In the genomic region with DNA sequence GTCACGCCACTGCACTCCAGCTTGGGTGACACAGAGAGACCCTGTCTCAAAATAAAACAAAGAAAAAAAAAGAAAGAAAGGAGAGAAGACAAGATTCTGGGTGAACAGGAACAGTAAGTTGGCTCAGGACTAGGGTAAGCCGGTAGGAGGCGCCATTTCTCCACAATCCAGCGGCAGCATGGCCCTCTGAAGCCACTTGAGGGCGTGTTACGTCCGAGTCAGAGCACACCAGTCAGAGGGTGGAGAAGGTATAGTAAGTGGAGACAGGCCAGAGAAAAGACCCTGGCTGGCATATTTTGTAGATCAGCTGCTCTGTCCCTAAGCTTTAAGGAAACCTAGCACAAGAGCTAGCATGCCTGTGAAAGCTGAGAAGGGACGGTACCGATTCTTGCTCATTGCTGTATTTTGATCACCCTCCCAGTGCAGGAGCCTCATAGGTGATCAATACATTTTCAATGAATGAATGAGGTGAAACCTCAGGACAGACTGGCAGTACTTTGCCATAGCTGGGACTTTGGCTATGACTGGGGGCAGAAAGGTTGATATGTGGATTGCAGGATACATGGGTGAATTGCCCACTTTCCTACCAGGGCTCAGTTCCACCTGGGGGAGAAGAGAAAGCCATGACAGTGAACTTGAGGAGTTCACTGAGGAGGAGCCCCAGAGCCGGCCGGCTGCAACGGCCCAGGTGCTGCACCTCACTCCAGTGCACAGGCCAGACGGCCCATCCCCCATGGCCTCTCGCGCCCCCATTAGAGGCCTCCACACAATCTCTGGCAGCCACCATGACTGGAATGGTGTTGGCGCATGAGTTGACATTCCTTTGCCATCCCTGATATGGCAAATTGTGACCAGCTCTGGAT, we compare ENCODE assay signal across 8 cellular contexts. TPM values are rescaled to one million over a fixed set of nuclear protein-coding genes. Genes with fewer than 3 reads are reported as not detected.
DNase-seq lines count a peak whose midpoint lies in the region; TF ChIP-seq lines count a peak whose summit lies in the region.

No MANE protein-coding gene starts in this region.

- peaks cover 41% of the 10 kb centered on the region for H3K4me1 ChIP-seq in BLaER1
- peaks cover 0 to 14% (median 5%) of the 10 kb centered on the region in 3 donors for H3K4me1 ChIP-seq in esophagus squamous epithelium

- peaks cover 80% of the 10 kb centered on the region for H3K36me3 Mint-ChIP-seq in stimulated activated naive CD8-positive, alpha-beta T cell treated with anti-CD3 and anti-CD28 coated beads, Interleukin-15, Interleukin-2, amounts not matched to agents 100 ng/mL and 50 ng/mL, for 24 hours (ENCODE audit: low read depth)

- intact Hi-C loops in esophagus squamous epithelium (cut with DNase I) = no loop called here

- H3K4me2 ChIP-seq in BLaER1 (peak overlapping the region; percentile 58), neural cell (ENCODE audit: low read length) (no peak overlapping the region)

- no peak overlapping the region for H3K4me3 Mint-ChIP-seq in stimulated activated naive CD8-positive, alpha-beta T cell treated with anti-CD3 and anti-CD28 coated beads, Interleukin-15, Interleukin-2, amounts not matched to agents 100 ng/mL and 50 ng/mL, for 24 hours

- peak overlapping the region; percentile 52 for H3K27ac Mint-ChIP-seq in stimulated activated naive CD8-positive, alpha-beta T cell treated with anti-CD3 and anti-CD28 coated beads, Interleukin-15, Interleukin-2, amounts not matched to agents 100 ng/mL and 50 ng/mL, for 24 hours

- H3K27me3 ChIP-seq in BLaER1 (no peaks in the 10 kb centered on the region), esophagus squamous epithelium (peaks cover 0 to 39% (median 0%) of the 10 kb centered on the region in 4 donors), neural cell (ENCODE audit: insufficient read depth, low read depth, low read length) (no peaks in the 10 kb centered on the region)

- H4K20me1 ChIP-seq in BLaER1 = no peaks in the 10 kb centered on the region
- no peaks in the 10 kb centered on the region for H4K20me1 ChIP-seq in neural cell (ENCODE audit: insufficient read depth)

- H3K9me3 ChIP-seq in BLaER1 = no peaks in the 10 kb centered on the region
- no peaks in the 10 kb centered on the region for H3K9me3 ChIP-seq in esophagus squamous epithelium
- H3K9me3 ChIP-seq in neural cell (ENCODE audit: low read length) = no peaks in the 10 kb centered on the region

- peak; percentile 87 for DNase-seq in GM19240 (ENCODE audit: insufficient read length, low spot score)
- peak; percentile 91 for DNase-seq in KBM-7
- DNase-seq in OCI-M2 (lab: John Stamatoyannopoulos, UW; ENCODE audit: unreplicated experiment) = peak; percentile 83
- DNase-seq in activated T-cell treated with anti-CD3 and anti-CD28 coated beads for 24 hours (ENCODE audit: low read depth) = peak; percentile 81
- DNase-seq in esophagus squamous epithelium (lab: John Stamatoyannopoulos, UW) = peak; percentile 44

- TF ChIP-seq EP300 in neural cell (conservative IDR thresholded peaks at IDR 0.05; ENCODE audit: poor library complexity, severe bottlenecking) = no peak

- H3K9ac ChIP-seq in BLaER1 (peak overlapping the region; percentile 35; the same call in 1 of the 2 replicates), neural cell (ENCODE audit: low read length) (no peak overlapping the region)

- peaks cover 69% of the 10 kb centered on the region for H3K4me1 Mint-ChIP-seq in stimulated activated naive CD8-positive, alpha-beta T cell treated with anti-CD3 and anti-CD28 coated beads, Interleukin-15, Interleukin-2, amounts not matched to agents 100 ng/mL and 50 ng/mL, for 24 hours (ENCODE audit: low read depth)

- no peaks in the 10 kb centered on the region for H3F3A ChIP-seq in neural cell (ENCODE audit: insufficient read depth, low read length, poor library complexity, severe bottlenecking)

- TF ChIP-seq CTCF in esophagus squamous epithelium (IDR thresholded peaks at IDR 0.05) (peak; percentile 89 to 99 (median 98)), neural cell (IDR thresholded peaks at IDR 0.05; ENCODE audit: poor library complexity, severe bottlenecking) (peak; percentile 99)

- H3K27ac ChIP-seq in BLaER1 (no peak overlapping the region), esophagus squamous epithelium (no peak overlapping the region), neural cell (ENCODE audit: low read length) (no peak overlapping the region)

- no peaks in the 10 kb centered on the region for H3K27me3 Mint-ChIP-seq in stimulated activated naive CD8-positive, alpha-beta T cell treated with anti-CD3 and anti-CD28 coated beads, Interleukin-15, Interleukin-2, amounts not matched to agents 100 ng/mL and 50 ng/mL, for 24 hours

- no peaks in the 10 kb centered on the region for H3K9me2 ChIP-seq in neural cell (ENCODE audit: insufficient read depth, low read length)

- in situ Hi-C loops in KBM-7 (cut with MboI; ENCODE audit: low pct_unique_long_range_greater_than_20kb, low sequenced_read_pairs) = loop anchor here (25.0 kb wide), 1 partner anchor 304 kb away; no protein-coding TSS in a partner anchor

- H3K79me2 ChIP-seq in neural cell (replicated peaks; ENCODE audit: insufficient read depth, low read length) = no peaks in the 10 kb centered on the region

- TF ChIP-seq RAD21 in neural cell (conservative IDR thresholded peaks at IDR 0.05) = peak; percentile 95

- no peaks in the 10 kb centered on the region for H3K36me3 ChIP-seq in BLaER1
- no peaks in the 10 kb centered on the region for H3K36me3 ChIP-seq in esophagus squamous epithelium
- no peaks in the 10 kb centered on the region for H3K36me3 ChIP-seq in neural cell (ENCODE audit: insufficient read depth, low read length)

- H2AFZ ChIP-seq in neural cell (ENCODE audit: low read depth, low read length) = no peak overlapping the region

- no peaks in the 10 kb centered on the region for H3K9me3 Mint-ChIP-seq in stimulated activated naive CD8-positive, alpha-beta T cell treated with anti-CD3 and anti-CD28 coated beads, Interleukin-15, Interleukin-2, amounts not matched to agents 100 ng/mL and 50 ng/mL, for 24 hours

- H3K4me3 ChIP-seq in BLaER1 = no peak overlapping the region
- H3K4me3 ChIP-seq in esophagus squamous epithelium = no peak overlapping the region
- no peak overlapping the region for H3K4me3 ChIP-seq in neural cell (ENCODE audit: low read length)

- TF ChIP-seq POLR2A in esophagus squamous epithelium (IDR thresholded peaks at IDR 0.05) = no peak

- WGBS in esophagus squamous epithelium, 2 donors = 21 to 31% methylated on average over 15 to 16 of the region's 16 CpGs

TF ChIP-seq in neural cell, 6 proteins besides CTCF, POLR2A, EP300 and RAD21:
- TF ChIP-seq, protein P1, sequence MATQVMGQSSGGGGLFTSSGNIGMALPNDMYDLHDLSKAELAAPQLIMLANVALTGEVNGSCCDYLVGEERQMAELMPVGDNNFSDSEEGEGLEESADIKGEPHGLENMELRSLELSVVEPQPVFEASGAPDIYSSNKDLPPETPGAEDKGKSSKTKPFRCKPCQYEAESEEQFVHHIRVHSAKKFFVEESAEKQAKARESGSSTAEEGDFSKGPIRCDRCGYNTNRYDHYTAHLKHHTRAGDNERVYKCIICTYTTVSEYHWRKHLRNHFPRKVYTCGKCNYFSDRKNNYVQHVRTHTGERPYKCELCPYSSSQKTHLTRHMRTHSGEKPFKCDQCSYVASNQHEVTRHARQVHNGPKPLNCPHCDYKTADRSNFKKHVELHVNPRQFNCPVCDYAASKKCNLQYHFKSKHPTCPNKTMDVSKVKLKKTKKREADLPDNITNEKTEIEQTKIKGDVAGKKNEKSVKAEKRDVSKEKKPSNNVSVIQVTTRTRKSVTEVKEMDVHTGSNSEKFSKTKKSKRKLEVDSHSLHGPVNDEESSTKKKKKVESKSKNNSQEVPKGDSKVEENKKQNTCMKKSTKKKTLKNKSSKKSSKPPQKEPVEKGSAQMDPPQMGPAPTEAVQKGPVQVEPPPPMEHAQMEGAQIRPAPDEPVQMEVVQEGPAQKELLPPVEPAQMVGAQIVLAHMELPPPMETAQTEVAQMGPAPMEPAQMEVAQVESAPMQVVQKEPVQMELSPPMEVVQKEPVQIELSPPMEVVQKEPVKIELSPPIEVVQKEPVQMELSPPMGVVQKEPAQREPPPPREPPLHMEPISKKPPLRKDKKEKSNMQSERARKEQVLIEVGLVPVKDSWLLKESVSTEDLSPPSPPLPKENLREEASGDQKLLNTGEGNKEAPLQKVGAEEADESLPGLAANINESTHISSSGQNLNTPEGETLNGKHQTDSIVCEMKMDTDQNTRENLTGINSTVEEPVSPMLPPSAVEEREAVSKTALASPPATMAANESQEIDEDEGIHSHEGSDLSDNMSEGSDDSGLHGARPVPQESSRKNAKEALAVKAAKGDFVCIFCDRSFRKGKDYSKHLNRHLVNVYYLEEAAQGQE (IDR thresholded peaks at IDR 0.05; ENCODE audit: borderline replicate concordance) = no peak
- TF ChIP-seq SMC3 (conservative IDR thresholded peaks at IDR 0.05; ENCODE audit: poor library complexity) (peak; percentile 88), EZH2 (IDR thresholded peaks at IDR 0.05; ENCODE audit: borderline replicate concordance, insufficient read depth, low read length, poor library complexity, severe bottlenecking) (no peak), TAF1 (IDR thresholded peaks at IDR 0.05; ENCODE audit: low read depth) (no peak), MXI1 (conservative IDR thresholded peaks at IDR 0.05; ENCODE audit: poor library complexity, severe bottlenecking) (peak; percentile 34), POLR2AphosphoS5 (IDR thresholded peaks at IDR 0.05) (no peak)

RNA-seq across cellular contexts. Expression of a gene that starts 23.5 kb away (rescaled TPM):
- under 1 TPM in 3 of 4 donors, not detected in 1; 0.18 to 0.67 (median 0.57) TPM for total RNA-seq in esophagus squamous epithelium
- polyA plus RNA-seq in neural cell = 7.7 and 12.4 TPM in 2 replicates
- polyA minus RNA-seq in neural cell = 10.7 and 18.9 TPM in 2 replicates

RNA-seq across cellular contexts. Expression of a gene that starts 32.8 kb away (rescaled TPM):
- 10 to 100 TPM; 13.2 to 24.3 (median 16.2) TPM for total RNA-seq in esophagus squamous epithelium
- 7.0 and 11.0 TPM in 2 replicates for polyA plus RNA-seq in neural cell
- polyA minus RNA-seq in neural cell = 27.1 and 29.7 TPM in 2 replicates

RNA-seq across cellular contexts. Expression of a gene that starts 38.8 kb away (rescaled TPM):
- 1 to 10 TPM in 1 of 4 donors, under 1 TPM in 3; 0.08 to 1.1 (median 0.37) TPM for total RNA-seq in esophagus squamous epithelium
- polyA plus RNA-seq in neural cell = 22.4 and 28.3 TPM in 2 replicates
- polyA minus RNA-seq in neural cell = 25.6 and 26.6 TPM in 2 replicates
